In the genomic region with DNA sequence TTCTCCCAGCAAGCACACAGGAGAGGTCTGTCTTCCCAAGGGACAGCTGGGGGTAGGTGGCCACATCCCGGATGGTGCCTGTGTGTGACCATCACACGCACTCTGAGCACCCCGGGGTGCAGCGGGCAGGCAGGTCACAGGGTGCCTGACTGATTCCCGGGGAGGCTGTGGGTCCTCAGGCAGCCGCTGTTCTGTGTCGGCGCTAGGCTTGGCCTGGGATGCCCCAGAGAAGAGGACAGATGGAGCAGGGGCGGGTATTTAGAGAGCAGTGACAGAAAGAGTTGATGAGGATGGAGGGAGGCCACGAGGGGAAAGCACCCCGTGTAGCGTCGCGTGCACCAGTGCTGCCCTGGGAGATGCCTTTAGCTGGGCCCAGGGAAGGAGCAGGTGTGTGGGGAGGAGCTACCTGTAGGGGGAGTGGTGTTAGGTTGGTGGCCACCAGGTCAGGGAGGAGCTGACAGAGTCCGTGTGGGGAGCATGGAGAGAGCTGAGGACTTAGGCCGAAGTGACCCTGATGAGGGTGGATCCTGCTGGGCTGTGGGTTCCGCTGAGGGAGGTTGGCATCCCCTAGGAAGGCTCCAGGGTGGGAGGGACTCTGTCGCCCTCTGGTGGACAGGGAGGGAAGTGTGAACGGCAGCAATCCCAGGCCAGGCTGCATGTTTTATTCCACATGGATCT, we compare ENCODE assay signal across 10 cellular contexts. TPM values are rescaled to one million over a fixed set of nuclear protein-coding genes. Genes with fewer than 3 reads are reported as not detected.
DNase-seq lines count a peak whose midpoint lies in the region; TF ChIP-seq lines count a peak whose summit lies in the region.
"Not testable (repeated sequence)": the region's sequence is repeated elsewhere in the genome, so short reads cannot be mapped to it uniquely, and the experiment has no call there.
"Had no signal": no experiment of that assay in that cellular context is flagged by ENCODE, and none has a peak within 500 bp of the region (broad histone marks: within the 10 kb centered on the region; RNA-seq: fewer than 3 reads in every experiment).

No MANE protein-coding gene starts in this region.

- H3K4me1 ChIP-seq in OCI-LY7 (ENCODE audit: insufficient read depth, low read length, poor library complexity, severe bottlenecking); cardiac muscle cell (ENCODE audit: low read depth): not testable (repeated sequence)

- TF ChIP-seq CTCF in OCI-LY7 (conservative IDR thresholded peaks at IDR 0.05; ENCODE audit: low read length) (peak; percentile 79), cardiac muscle cell (IDR thresholded peaks at IDR 0.05; ENCODE audit: low read depth, low read length) (peak; percentile 49)

- intact Hi-C loops in OCI-LY7 (cut with micrococcal nuclease; ENCODE audit: unreplicated experiment); activated CD4-positive, alpha-beta memory T cell treated with anti-CD3 and anti-CD28 coated beads for 36 hours (cut with micrococcal nuclease): not testable (repeated sequence)
- intact Hi-C loops in posterior cingulate gyrus (cut with DNase I) = loop anchor here (5.0 kb wide), 1 partner anchor 65 kb away; no protein-coding TSS in a partner anchor

- H3K4me2 ChIP-seq in OCI-LY7 (ENCODE audit: low read length) = not testable (repeated sequence)

- not testable (repeated sequence) for H3K27ac Mint-ChIP-seq in activated CD4-positive, alpha-beta memory T cell treated with anti-CD3 and anti-CD28 coated beads for 36 hours

- not testable (repeated sequence) for H3K27ac ChIP-seq in OCI-LY7 (ENCODE audit: low read depth, low read length, poor library complexity, severe bottlenecking); caudate nucleus (ENCODE audit: low read depth, low read length); cardiac muscle cell

- not testable (repeated sequence) for H3K27me3 Mint-ChIP-seq in activated CD4-positive, alpha-beta memory T cell treated with anti-CD3 and anti-CD28 coated beads for 36 hours

- not testable (repeated sequence) for H3K4me3 Mint-ChIP-seq in activated CD4-positive, alpha-beta memory T cell treated with anti-CD3 and anti-CD28 coated beads for 36 hours

- POLR2A ChIA-PET in OCI-LY7 (lab: Charles Lee); activated CD4-positive, alpha-beta memory T cell treated with anti-CD3 and anti-CD28 coated beads for 36 hours (lab: Charles Lee): not testable (repeated sequence)

- H3K4me3 ChIP-seq in OCI-LY7 (ENCODE audit: low read depth, low read length, poor library complexity, severe bottlenecking); cardiac muscle cell: not testable (repeated sequence)

- not testable (repeated sequence) for H3K9me3 ChIP-seq in OCI-LY7 (ENCODE audit: low read length); cardiac muscle cell (ENCODE audit: low read depth)

- H3K36me3 ChIP-seq in OCI-LY7 (ENCODE audit: insufficient read depth, low read length); cardiac muscle cell: not testable (repeated sequence)

- BruUV-seq in OCI-LY7 (replicated peaks; lab: Mats Ljungman, UMichigan) = not testable (repeated sequence)

- H3K9me2 ChIP-seq in OCI-LY7 (ENCODE audit: insufficient read depth, low read length) = not testable (repeated sequence)

- H3K27me3 ChIP-seq in cardiac muscle cell = not testable (repeated sequence)

- H3K79me2 ChIP-seq in OCI-LY7 (ENCODE audit: insufficient read depth, low read depth, low read length) = not testable (repeated sequence)

- H4K20me1 ChIP-seq in OCI-LY7 (ENCODE audit: insufficient read depth, low read length) = not testable (repeated sequence)

- H3K4me1 Mint-ChIP-seq in activated CD4-positive, alpha-beta memory T cell treated with anti-CD3 and anti-CD28 coated beads for 36 hours (ENCODE audit: low read depth) = not testable (repeated sequence)

- not testable (repeated sequence) for H3K9me3 Mint-ChIP-seq in activated CD4-positive, alpha-beta memory T cell treated with anti-CD3 and anti-CD28 coated beads for 36 hours

- not testable (repeated sequence) for H3K36me3 Mint-ChIP-seq in activated CD4-positive, alpha-beta memory T cell treated with anti-CD3 and anti-CD28 coated beads for 36 hours

- CTCF ChIA-PET in OCI-LY7 (lab: Charles Lee; ENCODE audit: unreplicated experiment) = not testable (repeated sequence)
- CTCF ChIA-PET in activated CD4-positive, alpha-beta memory T cell treated with anti-CD3 and anti-CD28 coated beads for 36 hours (lab: Charles Lee) = interaction anchor here (0.6 to 1.6 kb wide), 4 partner anchors 24 to 1680 kb away, joined by 3 to 5 read pairs (median 3); no protein-coding TSS in a partner anchor

- DNase-seq in EH (ENCODE audit: low read depth) = peak; percentile 25
- peak; percentile 55 for DNase-seq in HT-29 (ENCODE audit: low spot score)
- peak; percentile 7 for DNase-seq in OCI-LY7 (ENCODE audit: low spot score)
- peak; percentile 51 for DNase-seq in activated CD4-positive, alpha-beta memory T cell treated with anti-CD3 and anti-CD28 coated beads for 36 hours
- DNase-seq in caudate nucleus (lab: John Stamatoyannopoulos, UW) = peak in 36 of 61 donors; percentile 1 to 58 (median 16)
- DNase-seq in cardiac muscle cell (ENCODE audit: low read depth in 1 of 2, low spot score in 1 of 2) = not testable (repeated sequence)
- DNase-seq in posterior cingulate gyrus = peak in 8 of 10 donors; percentile 15 to 93 (median 52)

- not testable (repeated sequence) for H2AFZ ChIP-seq in OCI-LY7 (ENCODE audit: low read length)

RNA-seq across cellular contexts. Expression of gene PSG1, which starts 22.5 kb away (rescaled TPM):
- not detected in 2 replicates for total RNA-seq in HT-29 (2014; rRNA removed; shearing (Covaris generic))
- not detected in 2 replicates for total RNA-seq in OCI-LY7 (2014; rRNA removed; shearing (Covaris generic))
- total RNA-seq in OCI-LY7 (2022) = not detected in 2 replicates
- not detected for total RNA-seq in activated CD4-positive, alpha-beta memory T cell treated with anti-CD3 and anti-CD28 coated beads for 36 hours
- total RNA-seq in cardiac muscle cell = not detected in 2 replicates
- not detected in 2 replicates for polyA plus RNA-seq in cardiac muscle cell
- total RNA-seq: naive thymus-derived CD8-positive, alpha-beta T cell; sigmoid colon; testis had no signal
- polyA plus RNA-seq: naive thymus-derived CD8-positive, alpha-beta T cell; sigmoid colon had no signal
